In the genomic region with DNA sequence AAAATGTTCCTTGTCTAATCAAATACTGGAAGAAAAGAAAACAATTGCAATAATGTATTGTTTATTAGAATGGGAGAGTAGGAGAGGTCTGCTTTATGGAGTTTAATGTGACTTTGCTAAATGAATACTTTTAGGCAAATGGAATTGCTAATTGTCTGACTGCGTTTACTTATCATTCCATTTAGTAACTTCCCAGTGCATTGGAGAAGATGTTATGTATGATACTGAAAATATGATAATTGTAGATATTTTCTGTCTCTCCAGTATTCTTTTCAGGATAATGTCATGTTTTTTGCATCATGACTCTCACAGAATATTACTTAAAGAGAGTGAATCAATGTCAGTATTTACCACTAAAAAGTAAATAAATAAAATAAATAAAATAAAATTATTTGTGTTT, we compare ENCODE assay signal across 28 cellular contexts. TPM values are rescaled to one million over a fixed set of nuclear protein-coding genes. Genes with fewer than 3 reads are reported as not detected.
DNase-seq lines count a peak whose midpoint lies in the region; ATAC-seq, FAIRE-seq and TF ChIP-seq lines count a peak whose summit lies in the region.
"Had no signal": no experiment of that assay in that cellular context is flagged by ENCODE, and none has a peak within 500 bp of the region (broad histone marks: within the 10 kb centered on the region; RNA-seq: fewer than 3 reads in every experiment).

No MANE protein-coding gene starts in this region.

- H3K4me1 ChIP-seq in SK-N-SH (ENCODE audit: control insufficient read depth in 1 of 2, insufficient read depth in 2 of 2, low read depth in 1 of 2, low read length in 1 of 2) = peaks cover 0 to 8% of the 10 kb centered on the region in 2 experiments; a peak in 2 of 4 replicates
- H3K4me1 ChIP-seq: BLaER1 had no signal

- H3K27ac ChIP-seq in SK-N-SH (ENCODE audit: low read depth in 2 of 2, low read length in 1 of 2) = no peak overlapping the region
- H3K27ac ChIP-seq: BLaER1 had no signal

- no peak for ATAC-seq in SK-N-SH treated with all-trans-retinoic acid at 6 μM for 48 hours
- ATAC-seq: GM12878 had no signal

- TF ChIP-seq CTCF in SK-N-SH (IDR thresholded peaks at IDR 0.05) = no peak

- TF ChIP-seq RAD21 in SK-N-SH (IDR thresholded peaks at IDR 0.05; ENCODE audit: low read length) = no peak

- no peaks in the 10 kb centered on the region for H3F3A ChIP-seq in SK-N-SH (replicated peaks; ENCODE audit: insufficient read depth)

- H3K27me3 ChIP-seq in SK-N-SH (ENCODE audit: insufficient read depth) = no peaks in the 10 kb centered on the region
- H3K27me3 ChIP-seq: BE2C, BLaER1 had no signal

- H3K36me3 ChIP-seq in SK-N-SH (replicated peaks in 1 of 2; ENCODE audit: control insufficient read depth in 1 of 2, insufficient read depth in 2 of 2, low read length in 1 of 2) = no peaks in the 10 kb centered on the region
- H3K36me3 ChIP-seq: BE2C, BLaER1 had no signal

- no peak for TF ChIP-seq EP300 in SK-N-SH (IDR thresholded peaks at IDR 0.05; ENCODE audit: borderline replicate concordance in 1 of 2, low read depth in 1 of 2, low read length in 1 of 2)

- no peaks in the 10 kb centered on the region for H3K9me3 ChIP-seq in SK-N-SH
- H3K9me3 ChIP-seq: BE2C, BLaER1 had no signal

- CTCF ChIA-PET in SK-N-SH (lab: Yijun Ruan, JAX) = no interaction called here

- no peak overlapping the region for H3K4me3 ChIP-seq in SK-N-SH (ENCODE audit: low read depth in 2 of 2, low read length in 1 of 2)
- H3K4me3 ChIP-seq: BLaER1, GM12878 had no signal

- WGBS in SK-N-SH (ENCODE audit: low lambda C conversion rate) = 68% methylated on average over 1 of the region's 1 CpG

- POLR2A ChIA-PET in SK-N-SH (lab: Yijun Ruan, JAX) = no interaction called here

- no peak for DNase-seq in SK-N-SH
- DNase-seq in frontal cortex (ENCODE audit: low spot score in 2 of 2) = no peak
- no peak for DNase-seq in stimulated activated CD4-positive, alpha-beta T cell treated with anti-CD3 and anti-CD28 coated beads, Interleukin-4, amount 100 ng/mL, for 1 hour
- no peak for DNase-seq in T-helper 9 cell
- DNase-seq: 8988T; ACHN; BE2C; C1 segment of cervical spinal cord; CD4-positive, alpha-beta memory T cell; CD4-positive, CD25-positive, alpha-beta regulatory T cell; CD8-positive, alpha-beta memory T cell; COR-L47; DMS 273 treated with DMSO at 0.1 percent for 48 hours; DMS153; DMS53; DMS79; DND-41; EL; GDM1 had no signal

- no peak overlapping the region for H3K9ac ChIP-seq in SK-N-SH
- H3K9ac ChIP-seq: BLaER1 had no signal

- FAIRE-seq in frontal cortex (lab: Jason Lieb, UNC) = peak; percentile 8
- FAIRE-seq: GM12878, GM12892, GM18507, GM19239 had no signal

- H3K79me2 ChIP-seq in SK-N-SH (ENCODE audit: insufficient read depth) = no peaks in the 10 kb centered on the region

- H3K4me2 ChIP-seq in SK-N-SH = no peak overlapping the region
- H3K4me2 ChIP-seq: BLaER1 had no signal

- no peaks in the 10 kb centered on the region for H3K9me2 ChIP-seq in SK-N-SH

- H4K20me1 ChIP-seq in SK-N-SH (ENCODE audit: insufficient read depth) = no peaks in the 10 kb centered on the region
- H4K20me1 ChIP-seq: BLaER1 had no signal

- no peak overlapping the region for H2AFZ ChIP-seq in SK-N-SH (ENCODE audit: low read depth)

TF ChIP-seq in SK-N-SH treated with all-trans-retinoic acid at 6 μM for 48 hours, 23 proteins besides CTCF, POLR2A, EP300 and RAD21:
- TF ChIP-seq RARB (CRISPR knock-in tag; IDR thresholded peaks at IDR 0.05) = no peak
- peak; percentile 82 for TF ChIP-seq ISL1 (CRISPR knock-in tag; IDR thresholded peaks at IDR 0.05)
- TF ChIP-seq, protein P1, sequence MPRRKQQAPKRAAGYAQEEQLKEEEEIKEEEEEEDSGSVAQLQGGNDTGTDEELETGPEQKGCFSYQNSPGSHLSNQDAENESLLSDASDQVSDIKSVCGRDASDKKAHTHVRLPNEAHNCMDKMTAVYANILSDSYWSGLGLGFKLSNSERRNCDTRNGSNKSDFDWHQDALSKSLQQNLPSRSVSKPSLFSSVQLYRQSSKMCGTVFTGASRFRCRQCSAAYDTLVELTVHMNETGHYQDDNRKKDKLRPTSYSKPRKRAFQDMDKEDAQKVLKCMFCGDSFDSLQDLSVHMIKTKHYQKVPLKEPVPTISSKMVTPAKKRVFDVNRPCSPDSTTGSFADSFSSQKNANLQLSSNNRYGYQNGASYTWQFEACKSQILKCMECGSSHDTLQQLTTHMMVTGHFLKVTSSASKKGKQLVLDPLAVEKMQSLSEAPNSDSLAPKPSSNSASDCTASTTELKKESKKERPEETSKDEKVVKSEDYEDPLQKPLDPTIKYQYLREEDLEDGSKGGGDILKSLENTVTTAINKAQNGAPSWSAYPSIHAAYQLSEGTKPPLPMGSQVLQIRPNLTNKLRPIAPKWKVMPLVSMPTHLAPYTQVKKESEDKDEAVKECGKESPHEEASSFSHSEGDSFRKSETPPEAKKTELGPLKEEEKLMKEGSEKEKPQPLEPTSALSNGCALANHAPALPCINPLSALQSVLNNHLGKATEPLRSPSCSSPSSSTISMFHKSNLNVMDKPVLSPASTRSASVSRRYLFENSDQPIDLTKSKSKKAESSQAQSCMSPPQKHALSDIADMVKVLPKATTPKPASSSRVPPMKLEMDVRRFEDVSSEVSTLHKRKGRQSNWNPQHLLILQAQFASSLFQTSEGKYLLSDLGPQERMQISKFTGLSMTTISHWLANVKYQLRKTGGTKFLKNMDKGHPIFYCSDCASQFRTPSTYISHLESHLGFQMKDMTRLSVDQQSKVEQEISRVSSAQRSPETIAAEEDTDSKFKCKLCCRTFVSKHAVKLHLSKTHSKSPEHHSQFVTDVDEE (CRISPR knock-in tag; IDR thresholded peaks at IDR 0.05) = 0 out of 2 replicates have a peak, but pooled peaks have one; percentile 17
- TF ChIP-seq PPARA (CRISPR knock-in tag; IDR thresholded peaks at IDR 0.05; ENCODE audit: borderline replicate concordance) = no peak

TF ChIP-seq in SK-N-SH, 30 proteins besides CTCF, POLR2A, EP300 and RAD21:
- TF ChIP-seq FOXJ3 (CRISPR knock-in tag; IDR thresholded peaks at IDR 0.05) (no peak), USF1 (IDR thresholded peaks at IDR 0.05; ENCODE audit: borderline replicate concordance, low read depth) (no peak), JUND (IDR thresholded peaks at IDR 0.05) (no peak), RXRA (IDR thresholded peaks at IDR 0.05; ENCODE audit: borderline replicate concordance, low read depth) (no peak), RFX5 (IDR thresholded peaks at IDR 0.05; ENCODE audit: low read length) (no peak), GABPA (IDR thresholded peaks at IDR 0.05; ENCODE audit: low read depth) (no peak), USF2 (IDR thresholded peaks at IDR 0.05; ENCODE audit: borderline replicate concordance, low read depth, low read length) (no peak), MAX (IDR thresholded peaks at IDR 0.05; ENCODE audit: low read depth) (no peak)
- TF ChIP-seq, protein P2, sequence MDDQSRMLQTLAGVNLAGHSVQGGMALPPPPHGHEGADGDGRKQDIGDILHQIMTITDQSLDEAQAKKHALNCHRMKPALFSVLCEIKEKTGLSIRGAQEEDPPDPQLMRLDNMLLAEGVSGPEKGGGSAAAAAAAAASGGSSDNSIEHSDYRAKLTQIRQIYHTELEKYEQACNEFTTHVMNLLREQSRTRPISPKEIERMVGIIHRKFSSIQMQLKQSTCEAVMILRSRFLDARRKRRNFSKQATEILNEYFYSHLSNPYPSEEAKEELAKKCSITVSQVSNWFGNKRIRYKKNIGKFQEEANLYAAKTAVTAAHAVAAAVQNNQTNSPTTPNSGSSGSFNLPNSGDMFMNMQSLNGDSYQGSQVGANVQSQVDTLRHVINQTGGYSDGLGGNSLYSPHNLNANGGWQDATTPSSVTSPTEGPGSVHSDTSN (IDR thresholded peaks at IDR 0.05) = no peak

RNA-seq across cellular contexts. Expression of gene ERBB4, which starts 8.1 kb away (rescaled TPM):
- 0.05 TPM in 2 replicates for polyA plus RNA-seq in SK-N-SH (2012; rRNA removed)
- polyA plus RNA-seq in SK-N-SH (2012; cell fraction: cytosol; rRNA removed) = 0.05 and 0.08 TPM in 2 replicates
- 0.11 TPM in 1 of 2 replicates, not detected in the other for polyA plus RNA-seq in SK-N-SH (2012; cell fraction: nucleus; rRNA removed)
- 75.0 TPM for total RNA-seq in frontal cortex
- total RNA-seq: CD4-positive, alpha-beta memory T cell; CD4-positive, CD25-positive, alpha-beta regulatory T cell; CD8-positive, alpha-beta memory T cell; G401 had no signal
- polyA plus RNA-seq: AG04450; CD14-positive monocyte; CD4-positive, alpha-beta memory T cell; CD4-positive, CD25-positive, alpha-beta regulatory T cell; CD8-positive, alpha-beta memory T cell had no signal
